1 cellular context compared by ENCODE assay signal in genomic region chr17:74429604-74430384, GRCh38.
TF ChIP-seq lines count a peak whose summit lies in the region.

No MANE protein-coding gene starts in this region.

TF ChIP-seq in HepG2, 621 proteins besides CTCF, POLR2A, EP300 and RAD21 (continued from another document and continues in another):
- TF ChIP-seq ZBTB14 (CRISPR knock-in tag; IDR thresholded peaks at IDR 0.05), result no peak
- TF ChIP-seq GABPA (IDR thresholded peaks at IDR 0.05; ENCODE audit: low read depth, low read length), result 0 out of 2 replicates have a peak, but pooled peaks have one; percentile 8
- TF ChIP-seq GABPA (CRISPR knock-in tag; IDR thresholded peaks at IDR 0.05; ENCODE audit: low read depth), result peak; percentile 44; the same call in 1 of the 2 replicates
- 0 out of 2 replicates have a peak, but pooled peaks have one; percentile 13 for TF ChIP-seq THAP9 (CRISPR knock-in tag; IDR thresholded peaks at IDR 0.05; ENCODE audit: borderline replicate concordance)
- TF ChIP-seq ZNF678 (CRISPR knock-in tag; IDR thresholded peaks at IDR 0.05), result peak; percentile 90; the same call in 1 of the 2 replicates
- TF ChIP-seq TGIF2 (CRISPR knock-in tag; IDR thresholded peaks at IDR 0.05), result 0 out of 2 replicates have a peak, but pooled peaks have one; percentile 74
- no peak for TF ChIP-seq NR2F1 (CRISPR knock-in tag; IDR thresholded peaks at IDR 0.05)
- TF ChIP-seq ZNF121 (CRISPR knock-in tag; IDR thresholded peaks at IDR 0.05), result peak; percentile 83
- TF ChIP-seq ATF5 (CRISPR knock-in tag; IDR thresholded peaks at IDR 0.05; ENCODE audit: low read depth), result 0 out of 2 replicates have a peak, but pooled peaks have one; percentile 80
- peak; percentile 61 for TF ChIP-seq ZFP91 (CRISPR knock-in tag; IDR thresholded peaks at IDR 0.05; ENCODE audit: borderline replicate concordance)
- peak; percentile 57 for TF ChIP-seq POLR2G (IDR thresholded peaks at IDR 0.05; ENCODE audit: low read depth, low read length)
- peak; percentile 64; the same call in 1 of the 2 replicates for TF ChIP-seq TARDBP (CRISPR knock-in tag; IDR thresholded peaks at IDR 0.05)
- no peak for TF ChIP-seq ZFP82 (CRISPR knock-in tag; IDR thresholded peaks at IDR 0.05; ENCODE audit: borderline replicate concordance)
- no peak for TF ChIP-seq ZNF777 (CRISPR knock-in tag; IDR thresholded peaks at IDR 0.05)
- no peak for TF ChIP-seq RCOR2 (CRISPR knock-in tag; IDR thresholded peaks at IDR 0.05)
- no peak for TF ChIP-seq CCDC6 (CRISPR knock-in tag; IDR thresholded peaks at IDR 0.05)
- TF ChIP-seq NR2C2 (CRISPR knock-in tag; IDR thresholded peaks at IDR 0.05; ENCODE audit: borderline replicate concordance), result no peak; the same call in 1 of the 2 replicates
- TF ChIP-seq ZMYM4 (CRISPR knock-in tag; IDR thresholded peaks at IDR 0.05), result no peak
- TF ChIP-seq ETS1 (CRISPR knock-in tag; IDR thresholded peaks at IDR 0.05), result no peak
- peak; percentile 52 for TF ChIP-seq GABPB1 (CRISPR knock-in tag; IDR thresholded peaks at IDR 0.05)
- TF ChIP-seq MYPOP (CRISPR knock-in tag; IDR thresholded peaks at IDR 0.05), result no peak
- peak; percentile 6; the same call in 1 of the 2 replicates for TF ChIP-seq MXD1 (CRISPR knock-in tag; IDR thresholded peaks at IDR 0.05)
- TF ChIP-seq ZNF343 (CRISPR knock-in tag; IDR thresholded peaks at IDR 0.05), result peak; percentile 79
- no peak for TF ChIP-seq MYC (CRISPR knock-in tag; IDR thresholded peaks at IDR 0.05; ENCODE audit: borderline replicate concordance)
- TF ChIP-seq ZBTB3 (CRISPR knock-in tag; IDR thresholded peaks at IDR 0.05; ENCODE audit: borderline replicate concordance, low read depth), result 0 out of 2 replicates have a peak, but pooled peaks have one; percentile 40
- TF ChIP-seq ZNF841 (CRISPR knock-in tag; IDR thresholded peaks at IDR 0.05; ENCODE audit: borderline replicate concordance), result no peak
- TF ChIP-seq HMGXB3 (CRISPR knock-in tag; IDR thresholded peaks at IDR 0.05; ENCODE audit: borderline replicate concordance), result peak; percentile 56
- TF ChIP-seq ZNF513 (CRISPR knock-in tag; conservative IDR thresholded peaks at IDR 0.05), result no peak
- no peak for TF ChIP-seq EHMT2 (IDR thresholded peaks at IDR 0.05; ENCODE audit: borderline replicate concordance, low read depth, low read length)
- TF ChIP-seq SNRNP70 (IDR thresholded peaks at IDR 0.05; ENCODE audit: low read depth, low read length), result no peak
- peak; percentile 83; the same call in 1 of the 2 replicates for TF ChIP-seq ZSCAN22 (CRISPR knock-in tag; IDR thresholded peaks at IDR 0.05)
- TF ChIP-seq BRF2 (CRISPR knock-in tag; IDR thresholded peaks at IDR 0.05), result no peak
- peak; percentile 10; the same call in 1 of the 2 replicates for TF ChIP-seq ZNF652 (CRISPR knock-in tag; IDR thresholded peaks at IDR 0.05; ENCODE audit: borderline replicate concordance, low read depth)
- TF ChIP-seq ZNF615 (CRISPR knock-in tag; IDR thresholded peaks at IDR 0.05; ENCODE audit: borderline replicate concordance), result 0 out of 2 replicates have a peak, but pooled peaks have one; percentile 57
- 0 out of 2 replicates have a peak, but pooled peaks have one; percentile 45 for TF ChIP-seq ZNF773 (CRISPR knock-in tag; IDR thresholded peaks at IDR 0.05; ENCODE audit: borderline replicate concordance)
- no peak for TF ChIP-seq PREB (CRISPR knock-in tag; IDR thresholded peaks at IDR 0.05)
- TF ChIP-seq ZBTB34 (CRISPR knock-in tag; IDR thresholded peaks at IDR 0.05), result no peak
- 0 out of 2 replicates have a peak, but pooled peaks have one; percentile 17 for TF ChIP-seq ATF7-NPFF (CRISPR knock-in tag; IDR thresholded peaks at IDR 0.05; ENCODE audit: low read depth)
- no peak for TF ChIP-seq ONECUT2 (CRISPR knock-in tag; IDR thresholded peaks at IDR 0.05)
- no peak for TF ChIP-seq MIER3 (CRISPR knock-in tag; IDR thresholded peaks at IDR 0.05; ENCODE audit: borderline replicate concordance)
- peak; percentile 70 for TF ChIP-seq MTA1 (CRISPR knock-in tag; IDR thresholded peaks at IDR 0.05; ENCODE audit: borderline replicate concordance)
- 0 out of 2 replicates have a peak, but pooled peaks have one; percentile 54 for TF ChIP-seq ZNF782 (CRISPR knock-in tag; IDR thresholded peaks at IDR 0.05; ENCODE audit: borderline replicate concordance)
